ENCODE assay signal across 10 cellular contexts in the genomic region with DNA sequence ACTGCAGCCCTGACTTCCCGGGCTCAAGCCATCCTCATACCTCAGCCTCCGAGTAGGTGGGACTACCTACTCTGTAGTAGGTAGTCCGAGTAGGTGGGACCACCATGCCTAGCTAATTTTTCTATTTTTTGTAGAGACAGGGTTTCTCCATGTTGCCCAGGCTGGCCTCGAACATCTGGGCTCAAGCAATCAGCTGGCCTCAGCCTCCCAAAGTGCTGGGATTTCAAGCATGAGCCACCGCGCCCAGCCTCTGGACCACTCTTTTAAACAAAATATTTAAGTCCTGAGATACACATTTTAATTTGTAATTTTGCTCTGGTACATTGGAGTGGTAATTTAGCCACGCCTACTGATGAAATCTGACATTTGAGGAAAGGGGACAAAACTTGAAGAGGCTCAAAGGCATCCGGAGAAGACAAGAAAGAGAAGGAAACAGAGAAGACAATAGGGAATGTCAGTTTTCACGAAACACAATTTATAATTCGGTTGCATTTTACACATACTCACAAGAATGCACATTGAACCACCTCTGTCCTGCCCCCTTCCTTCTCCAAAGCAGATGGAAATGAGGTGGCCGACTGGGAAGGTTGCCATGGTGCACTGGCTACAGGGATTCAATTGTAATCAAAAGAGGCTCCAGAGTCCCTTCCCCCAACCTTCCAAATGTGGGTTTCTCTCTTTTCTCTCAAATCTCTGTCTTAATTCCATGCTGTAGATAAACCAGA. TPM values are rescaled to one million over a fixed set of nuclear protein-coding genes. Genes with fewer than 3 reads are reported as not detected.
DNase-seq lines count a peak whose midpoint lies in the region; ATAC-seq, FAIRE-seq and TF ChIP-seq lines count a peak whose summit lies in the region.
"Had no signal": no experiment of that assay in that cellular context is flagged by ENCODE, and none has a peak within 500 bp of the region (broad histone marks: within the 10 kb centered on the region; RNA-seq: fewer than 3 reads in every experiment).

No MANE protein-coding gene starts in this region.

- H3K9ac ChIP-seq in endothelial cell of umbilical vein (replicated peaks; ENCODE audit: extremely low read depth, insufficient read depth, low read length) (peak overlapping the region; percentile 57), neural progenitor cell (no peak overlapping the region)

- no peaks in the 10 kb centered on the region for H3K9me3 ChIP-seq in endothelial cell of umbilical vein (replicated peaks; ENCODE audit: control insufficient read depth, insufficient read depth, low read length)
- no peaks in the 10 kb centered on the region for H3K9me3 ChIP-seq in neural progenitor cell (ENCODE audit: low read depth)
- H3K9me3 ChIP-seq: body of pancreas had no signal

- peak overlapping the region; percentile 35 for H2AFZ ChIP-seq in endothelial cell of umbilical vein (ENCODE audit: low read depth, low read length)
- H2AFZ ChIP-seq in neural progenitor cell (replicated peaks): peak overlapping the region; percentile 91

- H3K4me1 Mint-ChIP-seq in neural progenitor cell: peaks cover 71% of the 10 kb centered on the region
- H3K4me1 Mint-ChIP-seq in stimulated activated naive CD8-positive, alpha-beta T cell treated with anti-CD3 and anti-CD28 coated beads, Interleukin-15, amount 100 ng/mL, for 72 hours: peaks cover 16% of the 10 kb centered on the region

- H3K4me2 ChIP-seq in endothelial cell of umbilical vein (ENCODE audit: insufficient read depth, low read length) (peak overlapping the region; percentile 40), neural progenitor cell (peak overlapping the region; percentile 71)

- H3K27ac Mint-ChIP-seq in neural progenitor cell: peak overlapping the region; percentile 98
- no peak overlapping the region for H3K27ac Mint-ChIP-seq in stimulated activated naive CD8-positive, alpha-beta T cell treated with anti-CD3 and anti-CD28 coated beads, Interleukin-15, amount 100 ng/mL, for 72 hours

- no peaks in the 10 kb centered on the region for H4K20me1 ChIP-seq in endothelial cell of umbilical vein (replicated peaks; ENCODE audit: control insufficient read depth, extremely low read depth, insufficient read depth, low read length)
- no peaks in the 10 kb centered on the region for H4K20me1 ChIP-seq in neural progenitor cell (ENCODE audit: low read depth)

- no peaks in the 10 kb centered on the region for H3K36me3 Mint-ChIP-seq in neural progenitor cell

- peak; percentile 91 for FAIRE-seq in endothelial cell of umbilical vein (lab: Jason Lieb, UNC)

- peak overlapping the region in 1 of 3 experiments; percentile 7 for H3K4me3 ChIP-seq in endothelial cell of umbilical vein (replicated peaks in 1 of 3; ENCODE audit: insufficient read depth in 1 of 3, low read depth in 1 of 3, low read length in 3 of 3)
- H3K4me3 ChIP-seq in neural progenitor cell: peak overlapping the region; percentile 31
- H3K4me3 ChIP-seq: body of pancreas had no signal

- H3K27ac ChIP-seq in endothelial cell of umbilical vein (ENCODE audit: insufficient read depth, low read depth, low read length) (peak overlapping the region; percentile 46), neural progenitor cell (peak overlapping the region; percentile 69)
- H3K27ac ChIP-seq: body of pancreas had no signal

- BruUV-seq in endothelial cell of umbilical vein (replicated peaks; lab: Mats Ljungman, UMichigan): no TSS peak

- intact Hi-C loops in endothelial cell of umbilical vein (cut with micrococcal nuclease): loop anchor here (1.0 kb wide), 1 partner anchor 9 kb away; a partner anchor contains a TSS

- H3K4me1 ChIP-seq in endothelial cell of umbilical vein (ENCODE audit: control insufficient read depth, extremely low read depth, insufficient read depth, low read length) (peaks cover 33% of the 10 kb centered on the region), neural progenitor cell (peaks cover 60% of the 10 kb centered on the region)

- TF ChIP-seq POLR2A in endothelial cell of umbilical vein (IDR thresholded peaks at IDR 0.05; ENCODE audit: low read depth, low read length): no peak

- no peaks in the 10 kb centered on the region for H3K9me1 ChIP-seq in endothelial cell of umbilical vein (replicated peaks; ENCODE audit: control insufficient read depth, extremely low read depth, insufficient read depth, low read length)

- H3K4me3 Mint-ChIP-seq in neural progenitor cell: peak overlapping the region; percentile 80
- no peak overlapping the region for H3K4me3 Mint-ChIP-seq in stimulated activated naive CD8-positive, alpha-beta T cell treated with anti-CD3 and anti-CD28 coated beads, Interleukin-15, amount 100 ng/mL, for 72 hours

- POLR2A ChIA-PET in endothelial cell of umbilical vein (lab: Charles Lee): interaction anchor here (0.6 to 1.4 kb wide), 2 partner anchors 10 to 11 kb away, joined by 3 to 4 read pairs; a partner anchor contains a TSS

- DNase-seq in GM04503 (ENCODE audit: low read depth): peak; percentile 62
- DNase-seq in NCI-H446 (lab: John Stamatoyannopoulos, UW): peak; percentile 75 to 83
- DNase-seq in endothelial cell of umbilical vein (ENCODE audit: low read depth, low spot score): peak; percentile 88
- DNase-seq in neural progenitor cell (ENCODE audit: low spot score): peak; percentile 66
- DNase-seq in activated naive CD4-positive, alpha-beta T cell treated with anti-CD3 and anti-CD28 coated beads, Interleukin-2, amount 50 U/mL, for 16 hours: no peak
- no peak for DNase-seq in stimulated activated naive CD8-positive, alpha-beta T cell treated with anti-CD3 and anti-CD28 coated beads, Interleukin-15, amount 100 ng/mL, for 72 hours
- DNase-seq in stimulated activated naive CD4-positive, alpha-beta T cell (lab: John Stamatoyannopoulos, UW): no peak
- DNase-seq: stimulated activated CD4-positive, alpha-beta T cell treated with anti-CD3 and anti-CD28 coated beads, Interleukin-4, amount 100 ng/mL, for 1 hour had no signal

- H3F3A ChIP-seq in neural progenitor cell (ENCODE audit: low read depth): peaks cover 25% of the 10 kb centered on the region

- no peaks in the 10 kb centered on the region for H3K27me3 Mint-ChIP-seq in neural progenitor cell (ENCODE audit: insufficient read depth, low read depth)
- no peaks in the 10 kb centered on the region for H3K27me3 Mint-ChIP-seq in stimulated activated naive CD8-positive, alpha-beta T cell treated with anti-CD3 and anti-CD28 coated beads, Interleukin-15, amount 100 ng/mL, for 72 hours

- no peak for ATAC-seq in stimulated activated naive CD8-positive, alpha-beta T cell treated with anti-CD3 and anti-CD28 coated beads, Interleukin-15, amount 100 ng/mL, for 72 hours
- no peak for ATAC-seq in GM21576 (IDR thresholded peaks at IDR 0.05; ENCODE audit: unreplicated experiment)
- ATAC-seq: body of pancreas had no signal

- dilution Hi-C loops in endothelial cell of umbilical vein (cut with MboI; ENCODE audit: extremely low pct_ligation_motif_present, low sequenced_read_pairs): no loop called here

- H3K79me2 ChIP-seq in endothelial cell of umbilical vein (ENCODE audit: control insufficient read depth, insufficient read depth, low read length): no peaks in the 10 kb centered on the region
- no peaks in the 10 kb centered on the region for H3K79me2 ChIP-seq in neural progenitor cell (ENCODE audit: low read depth)

- TF ChIP-seq CTCF in endothelial cell of umbilical vein (IDR thresholded peaks at IDR 0.05; ENCODE audit: extremely low read depth in 1 of 2, insufficient read depth in 1 of 2, low read depth in 1 of 2, low read length in 2 of 2) (no peak), neural progenitor cell (IDR thresholded peaks at IDR 0.05) (no peak)

- H3K36me3 ChIP-seq in endothelial cell of umbilical vein (ENCODE audit: control insufficient read depth in 2 of 2, extremely low read depth in 1 of 2, insufficient read depth in 2 of 2, low read length in 2 of 2) (no peaks in the 10 kb centered on the region), neural progenitor cell (no peaks in the 10 kb centered on the region)

- CTCF ChIA-PET in endothelial cell of umbilical vein (lab: Charles Lee): interaction anchor here (1.0 to 3.4 kb wide), 3 partner anchors 9 to 27 kb away, joined by 4 to 12 read pairs (median 5); no protein-coding TSS in a partner anchor

- H3K27me3 ChIP-seq in endothelial cell of umbilical vein (ENCODE audit: control insufficient read depth in 2 of 2, insufficient read depth in 2 of 2, low read length in 2 of 2) (no peaks in the 10 kb centered on the region), neural progenitor cell (no peaks in the 10 kb centered on the region)
- H3K27me3 ChIP-seq: body of pancreas had no signal

- no peaks in the 10 kb centered on the region for H3K9me3 Mint-ChIP-seq in neural progenitor cell
- no peaks in the 10 kb centered on the region for H3K9me3 Mint-ChIP-seq in stimulated activated naive CD8-positive, alpha-beta T cell treated with anti-CD3 and anti-CD28 coated beads, Interleukin-15, amount 100 ng/mL, for 72 hours

TF ChIP-seq in endothelial cell of umbilical vein, 7 proteins besides CTCF, POLR2A, EP300 and RAD21:
- no peak for TF ChIP-seq EZH2 (IDR thresholded peaks at IDR 0.05; ENCODE audit: borderline replicate concordance, low read depth, low read length, severe bottlenecking)
- no peak for TF ChIP-seq MYC (IDR thresholded peaks at IDR 0.05; ENCODE audit: low read depth, low read length)
- TF ChIP-seq POLR2AphosphoS5 (IDR thresholded peaks at IDR 0.05; ENCODE audit: insufficient read depth, low read depth, low read length): no peak
- peak; percentile 35 for TF ChIP-seq FOS (IDR thresholded peaks at IDR 0.05; ENCODE audit: borderline replicate concordance, insufficient read depth, low read length)
- no peak for TF ChIP-seq GATA2 (IDR thresholded peaks at IDR 0.05; ENCODE audit: insufficient read depth, insufficient read length, low read depth, low read length)
- peak; percentile 12 for TF ChIP-seq JUN (IDR thresholded peaks at IDR 0.05; ENCODE audit: borderline replicate concordance, insufficient read depth, insufficient read length, low read depth)
- TF ChIP-seq, protein P1, sequence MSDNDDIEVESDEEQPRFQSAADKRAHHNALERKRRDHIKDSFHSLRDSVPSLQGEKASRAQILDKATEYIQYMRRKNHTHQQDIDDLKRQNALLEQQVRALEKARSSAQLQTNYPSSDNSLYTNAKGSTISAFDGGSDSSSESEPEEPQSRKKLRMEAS (IDR thresholded peaks at IDR 0.05; ENCODE audit: insufficient read depth, insufficient read length): no peak

RNA-seq across cellular contexts. Expression of a gene that starts 9.7 kb away (rescaled TPM):
- total RNA-seq in endothelial cell of umbilical vein (701 and 740 TPM in 2 replicates), neural progenitor cell (ENCODE audit: low replicate concordance) (1,211 and 1,863 TPM in 2 replicates)
- polyA plus RNA-seq in endothelial cell of umbilical vein: 2,429 and 3,046 TPM in 2 replicates
- 1,553 and 1,641 TPM in 2 replicates for polyA plus RNA-seq in endothelial cell of umbilical vein (2011; cell fraction: cytosol; rRNA removed)
- polyA plus RNA-seq in endothelial cell of umbilical vein (2011; cell fraction: nucleus; rRNA removed): 917 and 1,076 TPM in 2 replicates
- 924 and 1,060 TPM in 2 replicates for polyA plus RNA-seq in endothelial cell of umbilical vein (2012)
- 1,517 and 1,697 TPM in 2 replicates for polyA minus RNA-seq in endothelial cell of umbilical vein
- 2.2 TPM for polyA minus RNA-seq in endothelial cell of umbilical vein (2011; cell fraction: cytosol; rRNA and poly(A)+ RNA removed)
- 321 and 332 TPM in 2 replicates for polyA minus RNA-seq in endothelial cell of umbilical vein (2011; cell fraction: nucleus; rRNA and poly(A)+ RNA removed)

Comparison
In these comparisons a context has a peak if more than half of its experiments do, and no peak if none do; other contexts are left out.
1. DNase-seq: peak in GM04503 (single experiment), NCI-H446 (2 of 2), endothelial cell of umbilical vein (single experiment) and neural progenitor cell (single experiment); none in activated naive CD4-positive, alpha-beta T cell treated with anti-CD3 and anti-CD28 coated beads, Interleukin-2, amount 50 U/mL, for 16 hours (single experiment), stimulated activated naive CD8-positive, alpha-beta T cell treated with anti-CD3 and anti-CD28 coated beads, Interleukin-15, amount 100 ng/mL, for 72 hours (0 of 2) and stimulated activated naive CD4-positive, alpha-beta T cell (0 of 6).